ENCODE assay signal across 26 cellular contexts in genomic region chr4:45566896-45567603, GRCh38.
"Had no signal": no experiment of that assay in that cellular context is flagged by ENCODE, and none has a peak within 500 bp of the region (broad histone marks: within the 10 kb centered on the region; RNA-seq: fewer than 3 reads in every experiment).

No MANE protein-coding gene starts in this region.

- H3K27ac ChIP-seq: neural progenitor cell, ovary, parathyroid adenoma, prostate gland, right lobe of liver, sigmoid colon, suprapubic skin, testis, tibial artery, transverse colon, vagina had no signal

- ATAC-seq: naive thymus-derived CD4-positive, alpha-beta T cell; natural killer cell; right cardiac atrium; right lobe of liver; stimulated activated effector memory CD8-positive, alpha-beta T cell treated with anti-CD3 and anti-CD28 coated beads, Interleukin-12 subunit alpha, Interleukin-12 subunit beta, amount 100 ng/mL, for 72 hours; stimulated activated naive B cell treated with anti-CD40 and anti-IgM and Interleukin-4, amounts not matched to agents 10 μg/mL and 1 μg/mL and 100 μg/mL, for 72 hours; stimulated activated naive CD8-positive, alpha-beta T cell treated with anti-CD3 and anti-CD28 coated beads, Interleukin-15, amount 100 ng/mL, for 72 hours; stimulated activated naive CD8-positive, alpha-beta T cell treated with anti-CD3 and anti-CD28 coated beads, Interleukin-15, Interleukin-2, amounts not matched to agents 100 U/mL and 50 U/mL, for 24 hours had no signal

- H3K36me3 ChIP-seq: neural progenitor cell, ovary, prostate gland, right lobe of liver, sigmoid colon, suprapubic skin, tibial artery, transverse colon, vagina had no signal

- H3K4me1 ChIP-seq: neural progenitor cell, parathyroid adenoma, prostate gland, right lobe of liver, sigmoid colon, suprapubic skin, testis, tibial artery, transverse colon, vagina had no signal

- H3K9me3 ChIP-seq: ovary, prostate gland, right lobe of liver, sigmoid colon, testis, tibial artery, transverse colon, vagina had no signal

- DNase-seq: naive thymus-derived CD4-positive, alpha-beta T cell; natural killer cell; occipital lobe; ovary; retina; sigmoid colon; small intestine; stimulated activated CD4-positive, alpha-beta T cell treated with anti-CD3 and anti-CD28 coated beads, Interleukin-15, amount 100 ng/mL, for 24 hours; stimulated activated CD4-positive, alpha-beta T cell treated with anti-CD3 and anti-CD28 coated beads, Interleukin-2, amount 100 ng/mL, for 24 hours; stimulated activated CD4-positive, alpha-beta T cell treated with anti-CD3 and anti-CD28 coated beads, Interleukin-2, amount 100 ng/mL, for 48 hours; stimulated activated CD4-positive, alpha-beta T cell treated with anti-CD3 and anti-CD28 coated beads, Interleukin-4, amount 100 ng/mL, for 24 hours; stimulated activated naive B cell treated with anti-CD40 and anti-IgM and Interleukin-4, amounts not matched to agents 10 μg/mL and 1 μg/mL and 100 μg/mL, for 72 hours; stimulated activated naive CD8-positive, alpha-beta T cell treated with anti-CD3 and anti-CD28 coated beads, Interleukin-15, amount 100 ng/mL, for 72 hours; stimulated activated naive CD8-positive, alpha-beta T cell treated with anti-CD3 and anti-CD28 coated beads, Interleukin-15, Interleukin-2, amounts not matched to agents 100 U/mL and 50 U/mL, for 24 hours; substantia nigra; testis; tibial artery; transverse colon had no signal

- H3K27me3 ChIP-seq: neural progenitor cell, ovary, right lobe of liver, sigmoid colon, suprapubic skin, testis, tibial artery, transverse colon, vagina had no signal

- H3K4me3 ChIP-seq: neural progenitor cell, ovary, prostate gland, right lobe of liver, sigmoid colon, suprapubic skin, testis, tibial artery, transverse colon, vagina had no signal
